ENCODE assay signal across 17 cellular contexts in genomic region chr3:160314949-160315348, GRCh38.
DNase-seq lines count a peak whose midpoint lies in the region; TF ChIP-seq lines count a peak whose summit lies in the region.
"Had no signal": no experiment of that assay in that cellular context is flagged by ENCODE, and none has a peak within 500 bp of the region (broad histone marks: within the 10 kb centered on the region; RNA-seq: fewer than 3 reads in every experiment).

No MANE protein-coding gene starts in this region.

- H3K9ac ChIP-seq in H9 (ENCODE audit: extremely low read depth, insufficient read length, low read length) (no peak overlapping the region), HUES64 (ENCODE audit: low read depth, low read length) (0 out of 2 replicates have a peak overlapping the region, but pooled peaks have one; percentile 16), endodermal cell (ENCODE audit: extremely low read depth, low read length, poor library complexity, severe bottlenecking) (no peak overlapping the region), mesendoderm (ENCODE audit: low read length) (no peak overlapping the region)
- H3K9ac ChIP-seq: BLaER1, GM23248 had no signal

- DNase-seq in H9 (no peak), endodermal cell (no peak), mesendoderm (peak; percentile 84), SK-N-DZ (ENCODE audit: low spot score) (no peak), KG1 (lab: John Stamatoyannopoulos, UW) (no peak)
- no peak for DNase-seq in activated CD4-positive, alpha-beta T cell treated with anti-CD3 and anti-CD28 coated beads for 1 hour
- DNase-seq: Caco-2; CD4-positive, CD25-positive, alpha-beta regulatory T cell; CD8-positive, alpha-beta T cell; DMS153; DND-41; GM23248; HFFc6 had no signal

- H2BK120ac ChIP-seq in H9 (ENCODE audit: low read depth, low read length, poor library complexity, severe bottlenecking) (no peak overlapping the region), mesendoderm (ENCODE audit: low read depth, low read length) (no peak overlapping the region)

- no peak overlapping the region for H4K8ac ChIP-seq in H9 (replicated peaks; ENCODE audit: insufficient read length, low read depth, low read length)
- H4K8ac ChIP-seq in mesendoderm (ENCODE audit: low read depth, low read length) = no peak overlapping the region

- peaks cover 15 to 17% of the 10 kb centered on the region in 2 experiments for H3K4me1 Mint-ChIP-seq in H9
- H3K4me1 Mint-ChIP-seq in endodermal cell = peaks cover 15% of the 10 kb centered on the region
- H3K4me1 Mint-ChIP-seq: B cell had no signal

- H2BK15ac ChIP-seq in H9 (ENCODE audit: low read depth, low read length) (no peak overlapping the region), mesendoderm (replicated peaks; ENCODE audit: low read depth) (no peak overlapping the region)

- no peaks in the 10 kb centered on the region for H3K27me3 ChIP-seq in H9 (ENCODE audit: insufficient read depth, low read length)
- no peaks in the 10 kb centered on the region for H3K27me3 ChIP-seq in HUES64 (ENCODE audit: insufficient read depth, low read length)
- no peaks in the 10 kb centered on the region for H3K27me3 ChIP-seq in endodermal cell (ENCODE audit: control insufficient read depth, insufficient read depth, low read length, poor library complexity, severe bottlenecking)
- no peaks in the 10 kb centered on the region for H3K27me3 ChIP-seq in mesendoderm (ENCODE audit: insufficient read depth, low read length, poor library complexity)
- H3K27me3 ChIP-seq: BLaER1 had no signal

- H4K5ac ChIP-seq in H9 (ENCODE audit: insufficient read length, low read depth, low read length) = no peak overlapping the region
- H4K5ac ChIP-seq in mesendoderm (ENCODE audit: low read length) = no peak overlapping the region

- no peak overlapping the region for H3K4ac ChIP-seq in H9 (ENCODE audit: low read depth, low read length)
- no peak overlapping the region for H3K4ac ChIP-seq in mesendoderm (ENCODE audit: low read depth, low read length)

- no peak overlapping the region for H2AFZ ChIP-seq in H9 (ENCODE audit: low read length)
- H2AFZ ChIP-seq: GM23248 had no signal

- no peak overlapping the region for H3K4me3 Mint-ChIP-seq in H9
- no peak overlapping the region for H3K4me3 Mint-ChIP-seq in endodermal cell
- H3K4me3 Mint-ChIP-seq: B cell; CD4-positive, CD25-positive, alpha-beta regulatory T cell; CD8-positive, alpha-beta T cell; HFFc6 had no signal

- no peak overlapping the region for H2BK12ac ChIP-seq in H9 (ENCODE audit: insufficient read length, low read depth, low read length)

- H3K36me3 ChIP-seq in HUES64 (ENCODE audit: insufficient read depth, low read length) = 0 out of 2 replicates have a peak, but pooled peaks cover 3% of the 10 kb centered on the region
- no peaks in the 10 kb centered on the region for H3K36me3 ChIP-seq in endodermal cell (ENCODE audit: control insufficient read depth, insufficient read depth, low read length)
- no peaks in the 10 kb centered on the region for H3K36me3 ChIP-seq in mesendoderm (ENCODE audit: control insufficient read depth, insufficient read depth, low read length)
- H3K36me3 ChIP-seq: HAP-1 had no signal

- TF ChIP-seq CTCF in H9 (conservative IDR thresholded peaks at IDR 0.05) = no peak
- TF ChIP-seq CTCF in endodermal cell (conservative IDR thresholded peaks at IDR 0.05) = no peak

- H2BK20ac ChIP-seq in H9 (ENCODE audit: low read depth, low read length, poor library complexity, severe bottlenecking) = no peak overlapping the region

- H3K9me3 ChIP-seq in H9 (ENCODE audit: control insufficient read depth, low read depth, low read length) = no peaks in the 10 kb centered on the region
- no peaks in the 10 kb centered on the region for H3K9me3 ChIP-seq in HUES64 (ENCODE audit: insufficient read depth, low read depth, low read length)
- peaks cover 8% of the 10 kb centered on the region for H3K9me3 ChIP-seq in endodermal cell (ENCODE audit: control insufficient read depth, low read length)
- H3K9me3 ChIP-seq: BLaER1, Caco-2, HAP-1 had no signal

- H3K4me2 ChIP-seq in H9 (ENCODE audit: insufficient read depth, insufficient read length, low read length) (no peak overlapping the region), mesendoderm (ENCODE audit: low read length) (no peak overlapping the region)
- H3K4me2 ChIP-seq: BLaER1 had no signal

- H3K4me1 ChIP-seq in H9 (ENCODE audit: insufficient read depth, low read length) (no peaks in the 10 kb centered on the region; the same call in 1 of the 2 replicates), HUES64 (ENCODE audit: insufficient read depth, low read length) (peaks cover 12% of the 10 kb centered on the region; the same call in 1 of the 2 replicates), endodermal cell (ENCODE audit: control insufficient read depth, insufficient read depth, low read length) (no peaks in the 10 kb centered on the region), mesendoderm (ENCODE audit: control insufficient read depth, low read depth, low read length) (peaks cover 5% of the 10 kb centered on the region)
- H3K4me1 ChIP-seq: BLaER1, Caco-2, HAP-1 had no signal

- H3K18ac ChIP-seq in H9 (ENCODE audit: insufficient read length, low read depth, low read length) (no peak overlapping the region), mesendoderm (ENCODE audit: low read length) (peak overlapping the region; percentile 80)

- no peak overlapping the region for H3T11ph ChIP-seq in H9 (ENCODE audit: low read length)

- H2BK5ac ChIP-seq in H9 (ENCODE audit: insufficient read length, low read length) = no peak overlapping the region
- no peak overlapping the region for H2BK5ac ChIP-seq in mesendoderm (ENCODE audit: low read length)

- H3K27me3 Mint-ChIP-seq in H9 (ENCODE audit: low read depth) = no peaks in the 10 kb centered on the region
- no peaks in the 10 kb centered on the region for H3K27me3 Mint-ChIP-seq in endodermal cell (ENCODE audit: insufficient read depth)
- H3K27me3 Mint-ChIP-seq: B cell had no signal

- no peak overlapping the region for H4K91ac ChIP-seq in H9 (ENCODE audit: insufficient read length, low read depth, low read length)

- H3K79me1 ChIP-seq in H9 (ENCODE audit: insufficient read depth, low read depth, low read length, poor library complexity, severe bottlenecking) = no peaks in the 10 kb centered on the region
- H3K79me1 ChIP-seq in mesendoderm (ENCODE audit: low read length) = no peaks in the 10 kb centered on the region

- H3K14ac ChIP-seq in H9 (ENCODE audit: insufficient read depth, low read length) = no peak overlapping the region

- H3K9me3 Mint-ChIP-seq in H9 (no peaks in the 10 kb centered on the region; a peak in 1 of 5 replicates), endodermal cell (no peaks in the 10 kb centered on the region)
- H3K9me3 Mint-ChIP-seq: CD8-positive, alpha-beta T cell; HFFc6 had no signal

- H2AK5ac ChIP-seq in H9 (ENCODE audit: insufficient read length, low read length) (no peak overlapping the region), mesendoderm (ENCODE audit: low read length) (no peak overlapping the region)

- H3K36me3 Mint-ChIP-seq in H9 (ENCODE audit: insufficient read depth in 1 of 3, low read depth in 3 of 3) = peaks cover 0 to 4% (median 0%) of the 10 kb centered on the region in 3 experiments; a peak in 2 of 7 replicates
- peaks cover 23% of the 10 kb centered on the region for H3K36me3 Mint-ChIP-seq in endodermal cell (ENCODE audit: low read depth)

- no peaks in the 10 kb centered on the region for H4K20me1 ChIP-seq in H9 (ENCODE audit: control insufficient read depth, insufficient read depth, insufficient read length)
- H4K20me1 ChIP-seq: BLaER1 had no signal

- H3K23me2 ChIP-seq in H9 (ENCODE audit: insufficient read length, low read depth, low read length, poor library complexity, severe bottlenecking) = no peaks in the 10 kb centered on the region

- H3K27ac ChIP-seq in H9 (ENCODE audit: insufficient read length, low read depth, low read length) (no peak overlapping the region), HUES64 (ENCODE audit: low read depth, low read length) (peak overlapping the region; percentile 48; the same call in 1 of the 2 replicates), endodermal cell (ENCODE audit: low read depth, low read length) (no peak overlapping the region), mesendoderm (ENCODE audit: low read depth, low read length) (peak overlapping the region; percentile 17)
- H3K27ac ChIP-seq: BLaER1, GM23248 had no signal

- H3K56ac ChIP-seq in H9 (ENCODE audit: insufficient read length, low read depth, low read length) = no peak overlapping the region
- peak overlapping the region; percentile 25 for H3K56ac ChIP-seq in mesendoderm (ENCODE audit: low read length)

- no peaks in the 10 kb centered on the region for H3K79me2 ChIP-seq in H9 (ENCODE audit: insufficient read depth, low read length)
- no peaks in the 10 kb centered on the region for H3K79me2 ChIP-seq in mesendoderm (ENCODE audit: control insufficient read depth, insufficient read depth, low read length)

- no peak overlapping the region for H3K23ac ChIP-seq in H9 (ENCODE audit: insufficient read length, low read depth, low read length)
- H3K23ac ChIP-seq in mesendoderm (ENCODE audit: low read length) = no peak overlapping the region

- H3K4me3 ChIP-seq in HUES64 (ENCODE audit: low read length) (no peak overlapping the region), endodermal cell (ENCODE audit: low read length) (peak overlapping the region; percentile 39), mesendoderm (ENCODE audit: low read length) (no peak overlapping the region)
- H3K4me3 ChIP-seq: BLaER1, GM23248, HAP-1 had no signal

- H3K27ac Mint-ChIP-seq in H9 = peak overlapping the region; percentile 4 to 76 (median 24); a peak in 4 of 7 replicates
- peak overlapping the region; percentile 93 for H3K27ac Mint-ChIP-seq in endodermal cell
- H3K27ac Mint-ChIP-seq: B cell; CD4-positive, CD25-positive, alpha-beta regulatory T cell; CD8-positive, alpha-beta T cell; HFFc6 had no signal

Comparison
In these comparisons a context has a peak if more than half of its experiments do, and no peak if none do; other contexts are left out.
1. H3K27ac ChIP-seq: peak in HUES64 (single experiment) and mesendoderm (single experiment); none in H9 (single experiment) and endodermal cell (single experiment).